Comparison of ENCODE assay signal across 26 cellular contexts in genomic region chr5:159911349-159911748, GRCh38. TPM values are rescaled to one million over a fixed set of nuclear protein-coding genes. Genes with fewer than 3 reads are reported as not detected.
DNase-seq lines count a peak whose midpoint lies in the region; ATAC-seq and TF ChIP-seq lines count a peak whose summit lies in the region.
"Had no signal": no experiment of that assay in that cellular context is flagged by ENCODE, and none has a peak within 500 bp of the region (broad histone marks: within the 10 kb centered on the region; RNA-seq: fewer than 3 reads in every experiment).

No MANE protein-coding gene starts in this region.

- TF ChIP-seq CTCF in Calu3 (IDR thresholded peaks at IDR 0.05; ENCODE audit: unreplicated experiment) (no peak), SK-N-SH (IDR thresholded peaks at IDR 0.05) (no peak), natural killer cell (IDR thresholded peaks at IDR 0.05) (no peak)

- DNase-seq in Calu3 (peak; percentile 82), SK-N-SH (no peak), kidney glomerular epithelial cell (lab: John Stamatoyannopoulos, UW) (peak; percentile 89), trophoblast cell (no peak), C1 segment of cervical spinal cord (lab: John Stamatoyannopoulos, UW) (no peak), natural killer cell (no peak)
- DNase-seq in activated CD4-positive, CD25-positive, alpha-beta regulatory T cell (lab: John Stamatoyannopoulos, UW) = no peak
- DNase-seq: activated CD8-positive, alpha-beta T cell treated with anti-CD3 and anti-CD28 coated beads for 36 hours; activated naive CD4-positive, alpha-beta T cell treated with Interleukin-2 at 50 U/mL for 16 hours; activated T-cell treated with anti-CD3 and anti-CD28 coated beads, Interleukin-2, amount 50 U/mL, for 24 hours; anterior cingulate cortex; CD4-positive, alpha-beta T cell; cerebellar nuclear complex; KG1; left ventricle myocardium inferior; NCI-H187 treated with DMSO at 0.1 percent for 48 hours; NCI-H2227 treated with DMSO at 0.1 percent for 48 hours; NCI-H774; SJCRH30; T-helper 9 cell had no signal

- peak overlapping the region; percentile 48 for H3K18ac ChIP-seq in trophoblast cell (ENCODE audit: low read length)

- H3K4me2 ChIP-seq in SK-N-SH (peak overlapping the region; percentile 45; the same call in 1 of the 2 replicates), trophoblast cell (ENCODE audit: low read length) (peak overlapping the region; percentile 49)

- H2AFZ ChIP-seq in SK-N-SH (ENCODE audit: low read depth) (no peak overlapping the region), trophoblast cell (ENCODE audit: insufficient read depth, low read length, poor library complexity) (no peak overlapping the region)

- peak overlapping the region; percentile 94 for H2BK12ac ChIP-seq in trophoblast cell (ENCODE audit: low read length)

- no peak for ATAC-seq in GM21526 (IDR thresholded peaks at IDR 0.05; ENCODE audit: low FRiP score, unreplicated experiment)
- ATAC-seq in natural killer cell = no peak
- ATAC-seq: activated CD8-positive, alpha-beta T cell treated with anti-CD3 and anti-CD28 coated beads for 36 hours; gastroesophageal sphincter had no signal

- peak overlapping the region; percentile 78 for H4K91ac ChIP-seq in trophoblast cell (ENCODE audit: low read depth, low read length)

- peak overlapping the region; percentile 87 for H2BK120ac ChIP-seq in trophoblast cell (ENCODE audit: insufficient read depth, low read length, poor library complexity)

- H3K4me3 Mint-ChIP-seq in Calu3 (ENCODE audit: low read depth, unreplicated experiment) = peak overlapping the region; percentile 21
- no peak overlapping the region for H3K4me3 Mint-ChIP-seq in natural killer cell
- H3K4me3 Mint-ChIP-seq: activated CD8-positive, alpha-beta T cell treated with anti-CD3 and anti-CD28 coated beads for 36 hours; activated T-cell treated with anti-CD3 and anti-CD28 coated beads, Interleukin-2, amount 50 U/mL, for 24 hours; CD4-positive, alpha-beta T cell had no signal

- H3K27ac Mint-ChIP-seq in Calu3 (ENCODE audit: unreplicated experiment) (peak overlapping the region; percentile 91), natural killer cell (no peak overlapping the region)
- H3K27ac Mint-ChIP-seq: activated CD8-positive, alpha-beta T cell treated with anti-CD3 and anti-CD28 coated beads for 36 hours; activated T-cell treated with anti-CD3 and anti-CD28 coated beads, Interleukin-2, amount 50 U/mL, for 24 hours; CD4-positive, alpha-beta T cell had no signal

- H3K4me3 ChIP-seq in SK-N-SH (ENCODE audit: low read depth in 2 of 2, low read length in 1 of 2) = no peak overlapping the region
- H3K4me3 ChIP-seq in trophoblast cell (ENCODE audit: low read depth, low read length) = no peak overlapping the region
- H3K4me3 ChIP-seq: esophagus muscularis mucosa, gastroesophageal sphincter, left ventricle myocardium inferior, right atrium auricular region, SJCRH30 had no signal

- H3K79me2 ChIP-seq in SK-N-SH (ENCODE audit: insufficient read depth) (no peaks in the 10 kb centered on the region), trophoblast cell (ENCODE audit: control insufficient read depth, insufficient read depth, low read length, poor library complexity) (no peaks in the 10 kb centered on the region)

- H3K27ac ChIP-seq in SK-N-SH (ENCODE audit: low read depth in 2 of 2, low read length in 1 of 2) (no peak overlapping the region), trophoblast cell (ENCODE audit: low read depth, low read length) (peak overlapping the region; percentile 98)
- H3K27ac ChIP-seq: left ventricle myocardium inferior, right atrium auricular region, SJCRH30 had no signal

- POLR2A ChIA-PET in SK-N-SH (lab: Yijun Ruan, JAX) = no interaction called here

- H4K12ac ChIP-seq in trophoblast cell (ENCODE audit: low read depth, low read length) = no peak overlapping the region

- peak overlapping the region; percentile 83 for H2BK5ac ChIP-seq in trophoblast cell (ENCODE audit: low read depth, low read length, poor library complexity)

- peaks cover 6 to 40% of the 10 kb centered on the region in 2 experiments; a peak in 3 of 4 replicates for H3K4me1 ChIP-seq in SK-N-SH (ENCODE audit: control insufficient read depth in 1 of 2, insufficient read depth in 2 of 2, low read depth in 1 of 2, low read length in 1 of 2)
- peaks cover 25 to 49% of the 10 kb centered on the region in 2 experiments for H3K4me1 ChIP-seq in trophoblast cell (ENCODE audit: control insufficient read depth in 1 of 2, insufficient read depth in 2 of 2, low read length in 2 of 2)
- H3K4me1 ChIP-seq: SJCRH30 had no signal

- H3K27me3 Mint-ChIP-seq in Calu3 (ENCODE audit: unreplicated experiment) = no peaks in the 10 kb centered on the region
- peaks cover 50 to 69% of the 10 kb centered on the region in 2 donors for H3K27me3 Mint-ChIP-seq in natural killer cell (ENCODE audit: low read depth in 2 of 2)

- peaks cover 31% of the 10 kb centered on the region for H3K79me1 ChIP-seq in trophoblast cell (ENCODE audit: low read length)

- H2AK5ac ChIP-seq in trophoblast cell (ENCODE audit: low read length) = peak overlapping the region; percentile 45

- H4K8ac ChIP-seq in trophoblast cell (ENCODE audit: low read depth, low read length) = peak overlapping the region; percentile 51

- no TSS peak for BruUV-seq in Calu3 (replicated peaks; lab: Mats Ljungman, UMichigan)

- H3K36me3 Mint-ChIP-seq in Calu3 (ENCODE audit: insufficient read depth, unreplicated experiment) (peaks cover 18% of the 10 kb centered on the region), natural killer cell (no peaks in the 10 kb centered on the region)

- 100% methylated on average over 1 of the region's 4 CpGs for WGBS in SK-N-SH (ENCODE audit: low lambda C conversion rate)
- no CpG with 5 or more reads among the region's 4 CpGs for WGBS in trophoblast cell (ENCODE audit: extremely low coverage, insufficient coverage, insufficient read length)

- peak overlapping the region; percentile 62 for H3K14ac ChIP-seq in trophoblast cell (ENCODE audit: low read length)

- CTCF ChIA-PET in Calu3 (lab: Charles Lee) (interaction anchor here (0.8 to 2.4 kb wide), 4 partner anchors 33 to 470 kb away, joined by 3 to 9 read pairs (median 3); no protein-coding TSS in a partner anchor), SK-N-SH (lab: Yijun Ruan, JAX) (interaction anchor here (1.7 kb wide), 1 partner anchor 466 kb away, joined by 3 read pairs; no protein-coding TSS in a partner anchor)

- no peaks in the 10 kb centered on the region for H3K27me3 ChIP-seq in SK-N-SH (ENCODE audit: insufficient read depth)
- no peaks in the 10 kb centered on the region for H3K27me3 ChIP-seq in trophoblast cell (ENCODE audit: insufficient read depth, low read length)
- H3K27me3 ChIP-seq: right atrium auricular region had no signal

- no peak for TF ChIP-seq RAD21 in SK-N-SH (IDR thresholded peaks at IDR 0.05; ENCODE audit: low read length)

- no peak overlapping the region for H3K9ac ChIP-seq in SK-N-SH
- no peak overlapping the region for H3K9ac ChIP-seq in trophoblast cell (ENCODE audit: low read length)

- no peak for TF ChIP-seq EP300 in SK-N-SH (IDR thresholded peaks at IDR 0.05; ENCODE audit: borderline replicate concordance in 1 of 2, low read depth in 1 of 2, low read length in 1 of 2)

- no peak overlapping the region for H3K23ac ChIP-seq in trophoblast cell (ENCODE audit: low read length)

- H3K4me1 Mint-ChIP-seq in Calu3 (ENCODE audit: low read depth, unreplicated experiment) (peaks cover 92% of the 10 kb centered on the region), natural killer cell (no peaks in the 10 kb centered on the region)

- H3K36me3 ChIP-seq in SK-N-SH (replicated peaks in 1 of 2; ENCODE audit: control insufficient read depth in 1 of 2, insufficient read depth in 2 of 2, low read length in 1 of 2) (no peaks in the 10 kb centered on the region), trophoblast cell (ENCODE audit: control insufficient read depth in 1 of 2, insufficient read depth in 2 of 2, low read length in 2 of 2) (no peaks in the 10 kb centered on the region)
- H3K36me3 ChIP-seq: esophagus muscularis mucosa, gastroesophageal sphincter, left ventricle myocardium inferior, right atrium auricular region, SJCRH30 had no signal

- no peaks in the 10 kb centered on the region for H3K9me3 ChIP-seq in SK-N-SH
- no peaks in the 10 kb centered on the region for H3K9me3 ChIP-seq in trophoblast cell (ENCODE audit: insufficient read depth, low read depth, low read length)
- H3K9me3 ChIP-seq: esophagus muscularis mucosa, gastroesophageal sphincter, left ventricle myocardium inferior, right atrium auricular region, SJCRH30 had no signal

- H3K9me2 ChIP-seq in SK-N-SH = no peaks in the 10 kb centered on the region

- intact Hi-C loops in Calu3 (cut with micrococcal nuclease; ENCODE audit: unreplicated experiment) = loop anchor here (2.0 to 10.0 kb wide), 3 partner anchors 139 to 577 kb away; partner anchors contain the start of gene IL12B
- intact Hi-C loops in natural killer cell (cut with micrococcal nuclease) = no loop called here

- H3K9me3 Mint-ChIP-seq in Calu3 (ENCODE audit: low read depth, unreplicated experiment) = no peaks in the 10 kb centered on the region
- no peaks in the 10 kb centered on the region for H3K9me3 Mint-ChIP-seq in natural killer cell
- H3K9me3 Mint-ChIP-seq: activated CD8-positive, alpha-beta T cell treated with anti-CD3 and anti-CD28 coated beads for 36 hours; activated T-cell treated with anti-CD3 and anti-CD28 coated beads, Interleukin-2, amount 50 U/mL, for 24 hours; CD4-positive, alpha-beta T cell had no signal

- H3F3A ChIP-seq in SK-N-SH (replicated peaks; ENCODE audit: insufficient read depth) = peaks cover 34% of the 10 kb centered on the region

- peak overlapping the region; percentile 39 for H3K4ac ChIP-seq in trophoblast cell (ENCODE audit: low read depth, low read length)

- no peaks in the 10 kb centered on the region for H4K20me1 ChIP-seq in SK-N-SH (ENCODE audit: insufficient read depth)

TF ChIP-seq in SK-N-SH, 30 proteins besides CTCF, POLR2A, EP300 and RAD21:
- TF ChIP-seq FOXM1 (IDR thresholded peaks at IDR 0.05; ENCODE audit: low read depth) = no peak
- TF ChIP-seq TCF12 (IDR thresholded peaks at IDR 0.05) = 0 out of 2 replicates have a peak, but pooled peaks have one; percentile 3
- TF ChIP-seq EZH2phosphoT487 (IDR thresholded peaks at IDR 0.05; ENCODE audit: borderline replicate concordance, low read depth) = no peak

RNA-seq across cellular contexts. Expression of gene ADRA1B, which starts 4.9 kb away (rescaled TPM):
- total RNA-seq in Calu3 (2022) = 3.7 and 10.9 TPM in 2 replicates
- polyA plus RNA-seq in SK-N-SH (2012; rRNA removed) = 1.9 and 2.2 TPM in 2 replicates
- polyA plus RNA-seq in SK-N-SH (2012; cell fraction: cytosol; rRNA removed) = 0.91 and 2.0 TPM in 2 replicates
- polyA plus RNA-seq in SK-N-SH (2012; cell fraction: nucleus; rRNA removed) = 1.2 and 2.4 TPM in 2 replicates
- polyA plus RNA-seq in trophoblast cell (2013) = 4.2 and 4.4 TPM in 2 replicates
- total RNA-seq in natural killer cell = not detected
- total RNA-seq: activated CD8-positive, alpha-beta T cell treated with anti-CD3 and anti-CD28 coated beads for 36 hours; CD4-positive, alpha-beta T cell; H4; OCI-LY7; SJCRH30 had no signal

Comparison
In these comparisons a context has a peak if more than half of its experiments do, and no peak if none do; other contexts are left out.
1. DNase-seq: peak in Calu3 (single experiment) and kidney glomerular epithelial cell (single experiment); none in SK-N-SH (single experiment), trophoblast cell (0 of 2), activated CD4-positive, CD25-positive, alpha-beta regulatory T cell (0 of 4), C1 segment of cervical spinal cord (0 of 14) and natural killer cell (single experiment).